Comparison of ENCODE assay signal across 11 cellular contexts in genomic region chr9:86035827-86036440, GRCh38.
"Had no signal": no experiment of that assay in that cellular context is flagged by ENCODE, and none has a peak within 500 bp of the region (broad histone marks: within the 10 kb centered on the region; RNA-seq: fewer than 3 reads in every experiment).

No MANE protein-coding gene starts in this region.

- H3K9me3 ChIP-seq: adrenal gland, neutrophil, right atrium auricular region, uterus had no signal

- H3K4me1 ChIP-seq: right atrium auricular region, uterus had no signal

- H3K4me3 ChIP-seq: adrenal gland, right atrium auricular region, skin epidermis, uterus had no signal

- DNase-seq: activated CD4-positive, alpha-beta T cell treated with anti-CD3 and anti-CD28 coated beads, Interleukin-2, amount 50 U/mL, for 4 hours; activated naive CD4-positive, alpha-beta T cell treated with anti-CD3 and anti-CD28 coated beads, Interleukin-2, amount 50 U/mL, for 16 hours; activated T-cell treated with anti-CD3 and anti-CD28 coated beads, Interleukin-2, amount 50 U/mL, for 1 hour; adrenal gland; effector memory CD8-positive, alpha-beta T cell; erythroblast; kidney glomerular epithelial cell; uterus had no signal

- H3K27me3 ChIP-seq: adrenal gland, neutrophil, right atrium auricular region, uterus had no signal

- ATAC-seq: effector memory CD8-positive, alpha-beta T cell had no signal

- H3K36me3 ChIP-seq: neutrophil, right atrium auricular region, uterus had no signal

- H3K27ac ChIP-seq: adrenal gland, neutrophil, right atrium auricular region, skin epidermis, uterus had no signal
